ENCODE assay signal across 7 cellular contexts in genomic region chr1:51847294-51847920, GRCh38.
"Had no signal": no experiment of that assay in that cellular context is flagged by ENCODE, and none has a peak within 500 bp of the region (broad histone marks: within the 10 kb centered on the region; RNA-seq: fewer than 3 reads in every experiment).

No MANE protein-coding gene starts in this region.

- H3K4me3 ChIP-seq: GM23338 had no signal

- H2AFZ ChIP-seq: GM23338 had no signal

- H3K27ac Mint-ChIP-seq: GM23338, IgD-negative memory B cell had no signal

- H3K9me3 Mint-ChIP-seq: IgD-negative memory B cell had no signal

- H3K4me3 Mint-ChIP-seq: GM23338, IgD-negative memory B cell had no signal

- DNase-seq: H9, HCEC 1CT, KG1 had no signal

- H3K27me3 Mint-ChIP-seq: IgD-negative memory B cell had no signal

- H3K4me2 ChIP-seq: GM23338 had no signal

- ATAC-seq: GM23338, HepG2 had no signal

- H3K27ac ChIP-seq: HL-60 had no signal
